1 cellular context compared by ENCODE assay signal in genomic region chr1:230426246-230427101, GRCh38.
TF ChIP-seq lines count a peak whose summit lies in the region.

Gene PGBD5, minus strand, starts transcription at chr1:230426332. Its CDS starts 404 bp downstream, at chr1:230425928.

TF ChIP-seq in HepG2, 621 proteins besides CTCF, POLR2A, EP300 and RAD21 (continued from another document and continues in another):
- TF ChIP-seq THAP9 (CRISPR knock-in tag; IDR thresholded peaks at IDR 0.05; ENCODE audit: borderline replicate concordance) (no peak), KAT8 (CRISPR knock-in tag; IDR thresholded peaks at IDR 0.05) (peak; percentile 79), TBX3 (IDR thresholded peaks at IDR 0.05; ENCODE audit: borderline replicate concordance) (no peak), SIN3A (IDR thresholded peaks at IDR 0.05; ENCODE audit: borderline replicate concordance, low read depth, low read length) (peak; percentile 95; the same call in 1 of the 2 replicates), ZBTB34 (CRISPR knock-in tag; IDR thresholded peaks at IDR 0.05) (no peak), PHF21A (CRISPR knock-in tag; IDR thresholded peaks at IDR 0.05) (no peak), AHR (CRISPR knock-in tag; IDR thresholded peaks at IDR 0.05) (peak; percentile 98; the same call in 1 of the 2 replicates), ZNF576 (CRISPR knock-in tag; IDR thresholded peaks at IDR 0.05) (no peak), ZNF235 (CRISPR knock-in tag; IDR thresholded peaks at IDR 0.05; ENCODE audit: borderline replicate concordance) (no peak), ZFAT (CRISPR knock-in tag; conservative IDR thresholded peaks at IDR 0.05) (0 out of 2 replicates have a peak, but pooled peaks have one; percentile 39), MBD4 (IDR thresholded peaks at IDR 0.05; ENCODE audit: borderline replicate concordance, low read length) (no peak), RBFOX2 (IDR thresholded peaks at IDR 0.05; ENCODE audit: low read depth, low read length) (no peak), PRDM15 (CRISPR knock-in tag; IDR thresholded peaks at IDR 0.05) (peak; percentile 79), ZMYM2 (CRISPR knock-in tag; IDR thresholded peaks at IDR 0.05) (no peak), ZNF280B (CRISPR knock-in tag; IDR thresholded peaks at IDR 0.05; ENCODE audit: borderline replicate concordance) (peak; percentile 38; the same call in 1 of the 2 replicates), TRIM22 (IDR thresholded peaks at IDR 0.05) (no peak), ADNP (CRISPR knock-in tag; IDR thresholded peaks at IDR 0.05) (no peak), BRF2 (CRISPR knock-in tag; IDR thresholded peaks at IDR 0.05) (no peak; the same call in 1 of the 2 replicates), HOXA9 (CRISPR knock-in tag; IDR thresholded peaks at IDR 0.05; ENCODE audit: borderline replicate concordance) (peak; percentile 33; the same call in 1 of the 2 replicates), CBX1 (IDR thresholded peaks at IDR 0.05; ENCODE audit: low read depth) (no peak), ZIK1 (CRISPR knock-in tag; IDR thresholded peaks at IDR 0.05; ENCODE audit: borderline replicate concordance, low read depth) (no peak), ZNF574 (CRISPR knock-in tag; IDR thresholded peaks at IDR 0.05) (peak; percentile 80), HNF4G (IDR thresholded peaks at IDR 0.05; ENCODE audit: borderline replicate concordance, low read depth, low read length) (no peak), HNF4G (CRISPR knock-in tag; IDR thresholded peaks at IDR 0.05; ENCODE audit: borderline replicate concordance, low read depth) (no peak), ZNF558 (CRISPR knock-in tag; IDR thresholded peaks at IDR 0.05; ENCODE audit: borderline replicate concordance) (peak; percentile 88; the same call in 1 of the 2 replicates), ZBTB4 (CRISPR knock-in tag; IDR thresholded peaks at IDR 0.05; ENCODE audit: borderline replicate concordance) (no peak), ZNF143 (CRISPR knock-in tag; IDR thresholded peaks at IDR 0.05) (0 out of 2 replicates have a peak, but pooled peaks have one; percentile 27), ZHX1 (CRISPR knock-in tag; IDR thresholded peaks at IDR 0.05; ENCODE audit: low read depth) (peak; percentile 71; the same call in 1 of the 2 replicates), PRMT3 (CRISPR knock-in tag; IDR thresholded peaks at IDR 0.05; ENCODE audit: borderline replicate concordance, low read depth) (peak; percentile 73; the same call in 1 of the 2 replicates), MAFG (CRISPR knock-in tag; IDR thresholded peaks at IDR 0.05) (no peak), SP5 (CRISPR knock-in tag; IDR thresholded peaks at IDR 0.05; ENCODE audit: borderline replicate concordance, low read depth) (0 out of 2 replicates have a peak, but pooled peaks have one; percentile 23), PRPF4 (IDR thresholded peaks at IDR 0.05; ENCODE audit: low read depth, low read length, poor library complexity, severe bottlenecking) (no peak), ZFP62 (CRISPR knock-in tag; IDR thresholded peaks at IDR 0.05) (no peak), SRF (IDR thresholded peaks at IDR 0.05; ENCODE audit: low read depth, low read length) (no peak)
